21 cellular contexts compared by ENCODE assay signal in genomic region chr21:16821588-16821987, GRCh38.
A peak's percentile ranks its signal among the peaks of the same experiment; 100 is the strongest.
DNase-seq lines count a peak whose midpoint lies in the region; ATAC-seq and TF ChIP-seq lines count a peak whose summit lies in the region.
"Had no signal": no experiment of that assay in that cellular context is flagged by ENCODE, and none has a peak within 500 bp of the region (broad histone marks: within the 10 kb centered on the region; RNA-seq: fewer than 3 reads in every experiment).

No MANE protein-coding gene starts in this region.

- H3K4me3 ChIP-seq in brain microvascular endothelial cell (ENCODE audit: low read depth, low read length) (no peak overlapping the region), mesendoderm (ENCODE audit: low read length) (no peak overlapping the region)
- H3K4me3 ChIP-seq: BLaER1 treated with 17β-estradiol and CSF1 and Interleukin-3, amounts not matched to agents 10 nM and 100 nM; SJCRH30 had no signal

- TF ChIP-seq CTCF in brain microvascular endothelial cell (IDR thresholded peaks at IDR 0.05; ENCODE audit: low read depth, low read length, missing control alignments) = no peak

- H4K8ac ChIP-seq in mesendoderm (ENCODE audit: low read depth, low read length) = no peak overlapping the region

- no peak overlapping the region for H4K5ac ChIP-seq in mesendoderm (ENCODE audit: low read length)

- no peak overlapping the region for H3K4ac ChIP-seq in mesendoderm (ENCODE audit: low read depth, low read length)

- TF ChIP-seq RAD21 in Ishikawa (IDR thresholded peaks at IDR 0.05; ENCODE audit: low read depth) = no peak

- no CpG with 5 or more reads among the region's 1 CpG for WGBS in mesendoderm (ENCODE audit: extremely low coverage, insufficient coverage, low lambda C conversion rate)

- no peaks in the 10 kb centered on the region for H3K4me1 ChIP-seq in mesendoderm (ENCODE audit: control insufficient read depth, low read depth, low read length)
- H3K4me1 ChIP-seq: BLaER1 treated with 17β-estradiol and CSF1 and Interleukin-3, amounts not matched to agents 10 nM and 100 nM had no signal

- no peaks in the 10 kb centered on the region for H3K79me1 ChIP-seq in mesendoderm (ENCODE audit: low read length)

- no peak overlapping the region for H2BK120ac ChIP-seq in mesendoderm (ENCODE audit: low read depth, low read length)

- H3K56ac ChIP-seq in mesendoderm (ENCODE audit: low read length) = no peak overlapping the region

- H2AK5ac ChIP-seq in mesendoderm (ENCODE audit: low read length) = no peak overlapping the region

- H3K23ac ChIP-seq in mesendoderm (ENCODE audit: low read length) = no peak overlapping the region

- H2BK5ac ChIP-seq in mesendoderm (ENCODE audit: low read length) = no peak overlapping the region

- in situ Hi-C loops in ACHN (cut with HindIII; ENCODE audit: low pct_ligation_motif_present, low pct_unique_long_range_greater_than_20kb, low sequenced_read_pairs) = no loop called here
- in situ Hi-C loops in brain microvascular endothelial cell (cut with HindIII; ENCODE audit: low pct_ligation_motif_present, low sequenced_read_pairs) = no loop called here

- ATAC-seq in HG03095 (IDR thresholded peaks at IDR 0.05; ENCODE audit: unreplicated experiment) = no peak
- ATAC-seq: PC-3 had no signal

- H3K9ac ChIP-seq in mesendoderm (ENCODE audit: low read length) = no peak overlapping the region
- H3K9ac ChIP-seq: BLaER1 treated with 17β-estradiol and CSF1 and Interleukin-3, amounts not matched to agents 10 nM and 100 nM had no signal

- H3K18ac ChIP-seq in mesendoderm (ENCODE audit: low read length) = no peak overlapping the region

- DNase-seq in ACHN (peak; percentile 28), brain microvascular endothelial cell (peak; percentile 15), mesendoderm (peak; percentile 49), mucosa of gallbladder (ENCODE audit: low spot score) (no peak), hypothalamus (lab: John Stamatoyannopoulos, UW) (no peak), NCI-H2081 treated with DMSO at 0.1 percent for 48 hours (lab: John Stamatoyannopoulos, UW) (no peak)
- DNase-seq: CD8-positive, alpha-beta memory T cell; DMS79; GOT3; MV-4-11; NCI-H1417 treated with DMSO at 0.1 percent for 48 hours; NCI-H1930; NCI-H510A; NCI-H82; PC-3 had no signal

- H3K27me3 ChIP-seq in brain microvascular endothelial cell (replicated peaks) (no peaks in the 10 kb centered on the region), mesendoderm (ENCODE audit: insufficient read depth, low read length, poor library complexity) (no peaks in the 10 kb centered on the region)
- H3K27me3 ChIP-seq: BLaER1 treated with 17β-estradiol and CSF1 and Interleukin-3, amounts not matched to agents 10 nM and 100 nM; SJCRH30 had no signal

- H2BK15ac ChIP-seq in mesendoderm (replicated peaks; ENCODE audit: low read depth) = no peak overlapping the region

- H3K36me3 ChIP-seq in brain microvascular endothelial cell (replicated peaks) (no peaks in the 10 kb centered on the region), mesendoderm (ENCODE audit: control insufficient read depth, insufficient read depth, low read length) (no peaks in the 10 kb centered on the region)
- H3K36me3 ChIP-seq: BLaER1 treated with 17β-estradiol and CSF1 and Interleukin-3, amounts not matched to agents 10 nM and 100 nM; SJCRH30 had no signal

- no peaks in the 10 kb centered on the region for H3K79me2 ChIP-seq in mesendoderm (ENCODE audit: control insufficient read depth, insufficient read depth, low read length)

- no peak overlapping the region for H3K4me2 ChIP-seq in mesendoderm (ENCODE audit: low read length)
- H3K4me2 ChIP-seq: BLaER1 treated with 17β-estradiol and CSF1 and Interleukin-3, amounts not matched to agents 10 nM and 100 nM had no signal

- TF ChIP-seq EP300 in Ishikawa (IDR thresholded peaks at IDR 0.05; ENCODE audit: borderline replicate concordance) = no peak

- H3K27ac ChIP-seq in brain microvascular endothelial cell = no peak overlapping the region
- no peak overlapping the region for H3K27ac ChIP-seq in mesendoderm (ENCODE audit: low read depth, low read length)
- H3K27ac ChIP-seq: 22Rv1; BLaER1 treated with 17β-estradiol and CSF1 and Interleukin-3, amounts not matched to agents 10 nM and 100 nM; RWPE1; SJCRH30 had no signal

TF ChIP-seq in Ishikawa, 13 proteins besides CTCF, POLR2A, EP300 and RAD21:
- TF ChIP-seq MAX (IDR thresholded peaks at IDR 0.05) (no peak), TEAD4 (IDR thresholded peaks at IDR 0.05) (peak; percentile 48; the same call in 1 of the 2 replicates)

Comparison
In these comparisons a context has a peak if more than half of its experiments do, and no peak if none do; other contexts are left out.
1. DNase-seq: peak in ACHN (single experiment), brain microvascular endothelial cell (single experiment) and mesendoderm (single experiment); none in mucosa of gallbladder (single experiment), hypothalamus (0 of 51) and NCI-H2081 treated with DMSO at 0.1 percent for 48 hours (single experiment).